ENCODE assay signal across 11 cellular contexts in genomic region chr16:84514295-84514873, GRCh38. TPM values are rescaled to one million over a fixed set of nuclear protein-coding genes. Genes with fewer than 3 reads are reported as not detected.
DNase-seq lines count a peak whose midpoint lies in the region; ATAC-seq and TF ChIP-seq lines count a peak whose summit lies in the region.
"Had no signal": no experiment of that assay in that cellular context is flagged by ENCODE, and none has a peak within 500 bp of the region (broad histone marks: within the 10 kb centered on the region; RNA-seq: fewer than 3 reads in every experiment).

No MANE protein-coding gene starts in this region.

- no peak for TF ChIP-seq CTCF in nephron (IDR thresholded peaks at IDR 0.05; ENCODE audit: unreplicated experiment in 3 of 3)

- H3K27me3 ChIP-seq in CD8-positive, alpha-beta memory T cell (ENCODE audit: insufficient read depth, low read length, poor library complexity, severe bottlenecking): no peaks in the 10 kb centered on the region

- CTCF ChIA-PET in CD8-positive, alpha-beta memory T cell (lab: Charles Lee): interaction anchor here (0.7 to 8.8 kb wide), 15 partner anchors 9 to 212 kb away, joined by 3 to 118 read pairs (median 7); no protein-coding TSS in a partner anchor
- CTCF ChIA-PET in HEK293T (lab: Yijun Ruan, JAX): interaction anchor here (9.2 kb wide), 1 partner anchor 108 kb away, joined by 49 read pairs; no protein-coding TSS in a partner anchor

- POLR2A ChIA-PET in CD8-positive, alpha-beta memory T cell (lab: Charles Lee): interaction anchor here (0.6 to 3.5 kb wide), 13 partner anchors 8 to 106 kb away, joined by 3 to 19 read pairs (median 5); partner anchors contain the start of gene COTL1
- POLR2A ChIA-PET in HEK293T (lab: Yijun Ruan, JAX): no interaction called here

- no peaks in the 10 kb centered on the region for H3K36me3 ChIP-seq in CD8-positive, alpha-beta memory T cell (ENCODE audit: insufficient read depth, low read length)

- no peak for DNase-seq in CD8-positive, alpha-beta memory T cell
- DNase-seq in activated naive CD8-positive, alpha-beta T cell treated with anti-CD3 and anti-CD28 coated beads for 36 hours: no peak
- DNase-seq in HEK293T (ENCODE audit: extremely low spot score) (no peak), NCI-H510A treated with DMSO at 0.1 percent for 48 hours (lab: John Stamatoyannopoulos, UW) (no peak)
- DNase-seq: endodermal cell, hippocampal formation, NCI-H446 had no signal

- H3K4me1 ChIP-seq in CD8-positive, alpha-beta memory T cell (ENCODE audit: insufficient read depth, low read length): peaks cover 82% of the 10 kb centered on the region

- H3K36me3 Mint-ChIP-seq in CD8-positive, alpha-beta memory T cell: peaks cover 0 to 2% (median 0%) of the 10 kb centered on the region in 3 donors
- peaks cover 17% of the 10 kb centered on the region for H3K36me3 Mint-ChIP-seq in activated naive CD8-positive, alpha-beta T cell treated with anti-CD3 and anti-CD28 coated beads for 36 hours
- H3K36me3 Mint-ChIP-seq in nephron (ENCODE audit: low read depth): no peaks in the 10 kb centered on the region

- H3K27ac Mint-ChIP-seq in CD8-positive, alpha-beta memory T cell: peak overlapping the region; percentile 89 to 99 (median 96)
- H3K27ac Mint-ChIP-seq in activated naive CD8-positive, alpha-beta T cell treated with anti-CD3 and anti-CD28 coated beads for 36 hours: peak overlapping the region; percentile 97
- H3K27ac Mint-ChIP-seq in nephron: peak overlapping the region; percentile 10 to 79 (median 76)

- peak overlapping the region; percentile 44 to 84 (median 69) for H3K4me3 Mint-ChIP-seq in CD8-positive, alpha-beta memory T cell
- peak overlapping the region; percentile 62 for H3K4me3 Mint-ChIP-seq in activated naive CD8-positive, alpha-beta T cell treated with anti-CD3 and anti-CD28 coated beads for 36 hours
- no peak overlapping the region for H3K4me3 Mint-ChIP-seq in nephron
- H3K4me3 Mint-ChIP-seq: endodermal cell had no signal

- H3K9me3 Mint-ChIP-seq in CD8-positive, alpha-beta memory T cell: no peaks in the 10 kb centered on the region
- H3K9me3 Mint-ChIP-seq in activated naive CD8-positive, alpha-beta T cell treated with anti-CD3 and anti-CD28 coated beads for 36 hours: no peaks in the 10 kb centered on the region
- no peaks in the 10 kb centered on the region for H3K9me3 Mint-ChIP-seq in nephron
- H3K9me3 Mint-ChIP-seq: endodermal cell had no signal

- H3K9me3 ChIP-seq in CD8-positive, alpha-beta memory T cell (ENCODE audit: low read length): no peaks in the 10 kb centered on the region

- ATAC-seq in HG03460 (IDR thresholded peaks at IDR 0.05; ENCODE audit: unreplicated experiment) (peak; percentile 4), GM21786 (IDR thresholded peaks at IDR 0.05; ENCODE audit: unreplicated experiment) (no peak), HG03520 (IDR thresholded peaks at IDR 0.05; ENCODE audit: unreplicated experiment) (no peak)

- H3K27ac ChIP-seq in CD8-positive, alpha-beta memory T cell (ENCODE audit: low read depth, low read length): peak overlapping the region; percentile 36

- H3K4me3 ChIP-seq in CD8-positive, alpha-beta memory T cell (ENCODE audit: low read length): peak overlapping the region; percentile 35

- H3K4me1 Mint-ChIP-seq in CD8-positive, alpha-beta memory T cell: peaks cover 64 to 75% (median 75%) of the 10 kb centered on the region in 3 donors
- peaks cover 71% of the 10 kb centered on the region for H3K4me1 Mint-ChIP-seq in activated naive CD8-positive, alpha-beta T cell treated with anti-CD3 and anti-CD28 coated beads for 36 hours
- peaks cover 25% of the 10 kb centered on the region for H3K4me1 Mint-ChIP-seq in nephron

- H3K27me3 Mint-ChIP-seq in CD8-positive, alpha-beta memory T cell: peaks cover 0 to 4% of the 10 kb centered on the region in 2 donors
- no peaks in the 10 kb centered on the region for H3K27me3 Mint-ChIP-seq in activated naive CD8-positive, alpha-beta T cell treated with anti-CD3 and anti-CD28 coated beads for 36 hours
- peaks cover 26% of the 10 kb centered on the region for H3K27me3 Mint-ChIP-seq in nephron (ENCODE audit: low read depth)

TF ChIP-seq in HEK293T, 16 proteins besides CTCF, POLR2A, EP300 and RAD21:
- no peak for TF ChIP-seq CTBP1 (IDR thresholded peaks at IDR 0.05; ENCODE audit: borderline replicate concordance)
- no peak for TF ChIP-seq PKNOX1 (IDR thresholded peaks at IDR 0.05)
- TF ChIP-seq FOXK2 (IDR thresholded peaks at IDR 0.05): no peak
- no peak for TF ChIP-seq FOXA1 (IDR thresholded peaks at IDR 0.05)
- TF ChIP-seq ARNT (IDR thresholded peaks at IDR 0.05): no peak
- no peak for TF ChIP-seq BHLHE40 (IDR thresholded peaks at IDR 0.05; ENCODE audit: borderline replicate concordance)
- TF ChIP-seq NFRKB (IDR thresholded peaks at IDR 0.05): no peak
- TF ChIP-seq ZNF384 (IDR thresholded peaks at IDR 0.05): no peak
- no peak for TF ChIP-seq L3MBTL2 (conservative IDR thresholded peaks at IDR 0.05)
- TF ChIP-seq ELF4 (IDR thresholded peaks at IDR 0.05): no peak
- TF ChIP-seq LEF1 (IDR thresholded peaks at IDR 0.05; ENCODE audit: borderline replicate concordance): no peak
- TF ChIP-seq SP1 (IDR thresholded peaks at IDR 0.05): no peak
- TF ChIP-seq SUZ12 (IDR thresholded peaks at IDR 0.05): no peak
- no peak for TF ChIP-seq HDGF (IDR thresholded peaks at IDR 0.05; ENCODE audit: borderline replicate concordance)
- TF ChIP-seq TARDBP (IDR thresholded peaks at IDR 0.05): no peak
- TF ChIP-seq FOXM1 (IDR thresholded peaks at IDR 0.05; ENCODE audit: borderline replicate concordance): no peak

RNA-seq across cellular contexts. Expression of gene MEAK7, which starts 9.9 kb away (rescaled TPM):
- total RNA-seq in CD8-positive, alpha-beta memory T cell: 1 to 10 TPM; 6.7 to 7.7 TPM
- 7.8 TPM for polyA plus RNA-seq in CD8-positive, alpha-beta memory T cell
- 10 to 100 TPM; 10.4 to 11.3 TPM for total RNA-seq in activated naive CD8-positive, alpha-beta T cell treated with anti-CD3 and anti-CD28 coated beads for 36 hours

Comparison
In these comparisons a context has a peak if more than half of its experiments do, and no peak if none do; other contexts are left out.
1. H3K4me3 Mint-ChIP-seq: peak in CD8-positive, alpha-beta memory T cell (7 of 7) and activated naive CD8-positive, alpha-beta T cell treated with anti-CD3 and anti-CD28 coated beads for 36 hours (single experiment); none in nephron (0 of 3).
2. Peak in every context shown above with its lines, with median percentiles within 50 percentile points of each other: H3K27ac Mint-ChIP-seq.